Comparison of ENCODE assay signal across 1 cellular context in the genomic region with DNA sequence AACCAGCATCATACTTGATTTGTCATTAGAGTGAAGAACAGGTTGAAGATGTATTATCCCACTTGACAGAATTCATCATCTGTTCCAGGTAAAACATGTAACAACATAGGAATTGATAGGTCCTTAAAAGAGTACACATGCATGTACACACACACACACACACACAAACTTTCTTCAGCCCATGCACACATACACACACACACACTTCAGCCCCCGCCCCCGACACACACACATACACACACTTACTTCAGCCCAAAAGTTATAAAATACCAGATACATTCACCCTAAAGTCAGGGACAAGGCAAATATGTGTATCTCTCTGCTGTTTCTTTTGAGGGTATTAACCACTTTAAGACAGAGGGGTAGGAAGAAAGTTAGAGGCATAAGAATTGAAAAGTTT.
TF ChIP-seq lines count a peak whose summit lies in the region.

No MANE protein-coding gene starts in this region.

TF ChIP-seq in HEK293, 187 proteins besides CTCF, POLR2A, EP300 and RAD21:
- TF ChIP-seq, protein P1, sequence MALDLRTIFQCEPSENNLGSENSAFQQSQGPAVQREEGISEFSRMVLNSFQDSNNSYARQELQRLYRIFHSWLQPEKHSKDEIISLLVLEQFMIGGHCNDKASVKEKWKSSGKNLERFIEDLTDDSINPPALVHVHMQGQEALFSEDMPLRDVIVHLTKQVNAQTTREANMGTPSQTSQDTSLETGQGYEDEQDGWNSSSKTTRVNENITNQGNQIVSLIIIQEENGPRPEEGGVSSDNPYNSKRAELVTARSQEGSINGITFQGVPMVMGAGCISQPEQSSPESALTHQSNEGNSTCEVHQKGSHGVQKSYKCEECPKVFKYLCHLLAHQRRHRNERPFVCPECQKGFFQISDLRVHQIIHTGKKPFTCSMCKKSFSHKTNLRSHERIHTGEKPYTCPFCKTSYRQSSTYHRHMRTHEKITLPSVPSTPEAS (tag by site-specific recombination; IDR thresholded peaks at IDR 0.05) = peak; percentile 94
- TF ChIP-seq ZFHX2 (tag by site-specific recombination; conservative IDR thresholded peaks at IDR 0.05) (peak; percentile 45; the same call in 1 of the 2 replicates), ZNF514 (tag by site-specific recombination; IDR thresholded peaks at IDR 0.05) (no peak)
